ENCODE assay signal across 1 cellular context in the genomic region with DNA sequence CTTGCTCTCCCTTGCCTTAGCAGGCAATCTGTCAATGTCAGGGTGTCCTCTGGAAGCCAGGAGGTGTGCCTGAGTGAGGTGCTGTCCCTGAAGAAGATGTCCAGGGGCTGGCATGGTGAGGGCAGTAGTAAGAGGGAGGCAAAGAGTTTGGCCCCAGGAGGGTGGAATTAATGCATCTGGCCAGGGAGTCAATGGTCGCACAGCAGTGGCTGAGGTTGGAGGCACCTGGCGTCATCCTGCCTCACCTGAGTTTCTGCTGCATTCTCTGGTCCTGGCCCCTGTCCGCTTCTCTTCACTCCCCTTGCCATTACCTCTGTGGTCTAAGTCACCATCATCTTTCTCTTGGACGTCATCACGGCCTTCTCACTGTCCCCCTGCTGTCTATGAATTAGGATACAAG.
TF ChIP-seq lines count a peak whose summit lies in the region.

No MANE protein-coding gene starts in this region.

TF ChIP-seq in GM23338, 12 proteins besides CTCF, POLR2A, EP300 and RAD21 (continued from another document):
- TF ChIP-seq, protein P1, sequence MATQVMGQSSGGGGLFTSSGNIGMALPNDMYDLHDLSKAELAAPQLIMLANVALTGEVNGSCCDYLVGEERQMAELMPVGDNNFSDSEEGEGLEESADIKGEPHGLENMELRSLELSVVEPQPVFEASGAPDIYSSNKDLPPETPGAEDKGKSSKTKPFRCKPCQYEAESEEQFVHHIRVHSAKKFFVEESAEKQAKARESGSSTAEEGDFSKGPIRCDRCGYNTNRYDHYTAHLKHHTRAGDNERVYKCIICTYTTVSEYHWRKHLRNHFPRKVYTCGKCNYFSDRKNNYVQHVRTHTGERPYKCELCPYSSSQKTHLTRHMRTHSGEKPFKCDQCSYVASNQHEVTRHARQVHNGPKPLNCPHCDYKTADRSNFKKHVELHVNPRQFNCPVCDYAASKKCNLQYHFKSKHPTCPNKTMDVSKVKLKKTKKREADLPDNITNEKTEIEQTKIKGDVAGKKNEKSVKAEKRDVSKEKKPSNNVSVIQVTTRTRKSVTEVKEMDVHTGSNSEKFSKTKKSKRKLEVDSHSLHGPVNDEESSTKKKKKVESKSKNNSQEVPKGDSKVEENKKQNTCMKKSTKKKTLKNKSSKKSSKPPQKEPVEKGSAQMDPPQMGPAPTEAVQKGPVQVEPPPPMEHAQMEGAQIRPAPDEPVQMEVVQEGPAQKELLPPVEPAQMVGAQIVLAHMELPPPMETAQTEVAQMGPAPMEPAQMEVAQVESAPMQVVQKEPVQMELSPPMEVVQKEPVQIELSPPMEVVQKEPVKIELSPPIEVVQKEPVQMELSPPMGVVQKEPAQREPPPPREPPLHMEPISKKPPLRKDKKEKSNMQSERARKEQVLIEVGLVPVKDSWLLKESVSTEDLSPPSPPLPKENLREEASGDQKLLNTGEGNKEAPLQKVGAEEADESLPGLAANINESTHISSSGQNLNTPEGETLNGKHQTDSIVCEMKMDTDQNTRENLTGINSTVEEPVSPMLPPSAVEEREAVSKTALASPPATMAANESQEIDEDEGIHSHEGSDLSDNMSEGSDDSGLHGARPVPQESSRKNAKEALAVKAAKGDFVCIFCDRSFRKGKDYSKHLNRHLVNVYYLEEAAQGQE (IDR thresholded peaks at IDR 0.05; ENCODE audit: unreplicated experiment) = no peak
- TF ChIP-seq EZH2 (IDR thresholded peaks at IDR 0.05; ENCODE audit: low read depth, unreplicated experiment) (no peak), ZNF331 (CRISPR knock-in tag; IDR thresholded peaks at IDR 0.05; ENCODE audit: low read depth) (no peak), STAT1 (IDR thresholded peaks at IDR 0.05; ENCODE audit: unreplicated experiment) (no peak), CREB1 (CRISPR knock-in tag; IDR thresholded peaks at IDR 0.05; ENCODE audit: low read depth) (no peak), ZNF114 (CRISPR knock-in tag; IDR thresholded peaks at IDR 0.05) (no peak), EZH2phosphoT487 (IDR thresholded peaks at IDR 0.05; ENCODE audit: unreplicated experiment) (no peak), POLR2AphosphoS5 (IDR thresholded peaks at IDR 0.05; ENCODE audit: low read depth) (no peak), JUNB (IDR thresholded peaks at IDR 0.05; ENCODE audit: unreplicated experiment) (no peak)
- TF ChIP-seq, protein P2, sequence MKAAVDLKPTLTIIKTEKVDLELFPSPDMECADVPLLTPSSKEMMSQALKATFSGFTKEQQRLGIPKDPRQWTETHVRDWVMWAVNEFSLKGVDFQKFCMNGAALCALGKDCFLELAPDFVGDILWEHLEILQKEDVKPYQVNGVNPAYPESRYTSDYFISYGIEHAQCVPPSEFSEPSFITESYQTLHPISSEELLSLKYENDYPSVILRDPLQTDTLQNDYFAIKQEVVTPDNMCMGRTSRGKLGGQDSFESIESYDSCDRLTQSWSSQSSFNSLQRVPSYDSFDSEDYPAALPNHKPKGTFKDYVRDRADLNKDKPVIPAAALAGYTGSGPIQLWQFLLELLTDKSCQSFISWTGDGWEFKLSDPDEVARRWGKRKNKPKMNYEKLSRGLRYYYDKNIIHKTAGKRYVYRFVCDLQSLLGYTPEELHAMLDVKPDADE (IDR thresholded peaks at IDR 0.05) = no peak
